Comparison of ENCODE assay signal across 32 cellular contexts in the genomic region with DNA sequence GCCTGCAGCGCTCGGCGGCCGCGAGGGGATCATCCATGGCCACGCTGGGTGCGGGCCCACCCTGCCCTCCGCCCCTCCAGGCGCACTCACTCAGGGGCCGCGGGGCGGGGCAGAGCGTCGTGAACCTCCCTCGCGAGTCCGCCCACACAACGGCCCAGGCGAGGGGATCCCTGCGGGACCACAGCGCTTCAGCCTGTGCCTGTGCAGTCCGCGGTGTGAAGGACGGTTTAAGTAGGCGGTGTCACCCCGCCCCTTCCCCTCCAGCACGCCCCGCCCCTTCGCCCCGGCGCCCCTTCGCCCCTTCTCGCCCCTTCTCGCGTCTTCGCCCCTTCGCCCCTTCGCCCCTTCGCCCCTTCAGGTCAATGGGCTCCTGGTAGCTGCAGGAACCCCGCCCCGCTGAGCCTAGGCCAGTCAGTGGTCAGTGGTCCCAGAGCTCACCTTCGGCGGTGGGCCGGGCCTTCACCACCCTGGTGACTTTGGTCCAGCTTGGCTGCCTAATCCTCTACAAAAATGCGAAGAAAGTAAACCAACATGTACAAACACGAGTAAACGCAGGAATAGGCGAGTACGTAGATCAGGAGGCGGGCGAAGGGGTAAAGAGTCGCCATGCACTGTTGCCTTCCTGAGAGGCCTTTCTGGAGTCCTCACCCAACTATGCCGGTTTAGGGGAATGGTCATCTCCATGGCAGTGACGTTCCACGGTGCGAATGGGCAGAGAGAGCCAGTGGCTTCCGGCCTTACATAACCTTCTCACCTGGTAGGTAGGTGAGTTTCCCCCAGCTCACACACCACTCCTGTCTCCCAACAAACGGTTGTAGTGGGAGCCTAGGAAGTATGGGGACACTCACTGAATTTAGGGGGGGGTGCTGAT. TPM values are rescaled to one million over a fixed set of nuclear protein-coding genes. Genes with fewer than 3 reads are reported as not detected.
"Had no signal": no experiment of that assay in that cellular context is flagged by ENCODE, and none has a peak within 500 bp of the region (broad histone marks: within the 10 kb centered on the region; RNA-seq: fewer than 3 reads in every experiment).

No MANE protein-coding gene starts in this region.

- H3K9me3 Mint-ChIP-seq: activated CD8-positive, alpha-beta T cell treated with anti-CD3 and anti-CD28 coated beads for 36 hours; activated naive CD4-positive, alpha-beta T cell treated with anti-CD3 and anti-CD28 coated beads, Interleukin-2, amount 10 ng/mL, durations not matched to agents 7 days and 5 days; activated naive CD8-positive, alpha-beta T cell treated with anti-CD3 and anti-CD28 coated beads, Interleukin-2, amount 10 ng/mL, durations not matched to agents 7 days and 5 days; activated T-cell treated with anti-CD3 and anti-CD28 coated beads, Interleukin-2, amount 50 U/mL, for 72 hours; activated T-helper 2 cell treated with anti-CD3 and anti-CD28 coated beads, Interferon-gamma antibody, Interleukin-2, Interleukin-4, amounts not matched to agents 10 μg/mL and 5 μg/mL and 100 μg/mL, durations not matched to agents 14 hours and 24 hours and 36 hours had no signal

- H3K27ac Mint-ChIP-seq: activated CD8-positive, alpha-beta T cell treated with anti-CD3 and anti-CD28 coated beads for 36 hours; activated naive CD4-positive, alpha-beta T cell treated with anti-CD3 and anti-CD28 coated beads, Interleukin-2, amount 10 ng/mL, durations not matched to agents 7 days and 5 days; activated naive CD8-positive, alpha-beta T cell treated with anti-CD3 and anti-CD28 coated beads, Interleukin-2, amount 10 ng/mL, durations not matched to agents 7 days and 5 days; activated T-cell treated with anti-CD3 and anti-CD28 coated beads, Interleukin-2, amount 50 U/mL, for 72 hours; activated T-helper 2 cell treated with anti-CD3 and anti-CD28 coated beads, Interferon-gamma antibody, Interleukin-2, Interleukin-4, amounts not matched to agents 10 μg/mL and 5 μg/mL and 100 μg/mL, durations not matched to agents 14 hours and 24 hours and 36 hours had no signal

- H3K27ac ChIP-seq: adrenal gland, breast epithelium had no signal

- H3K4me3 ChIP-seq: adrenal gland, breast epithelium had no signal

- H3K27me3 ChIP-seq: adrenal gland, breast epithelium had no signal

- DNase-seq: activated CD4-positive, alpha-beta T cell treated with anti-CD3 and anti-CD28 coated beads for 4 hours; activated CD8-positive, alpha-beta memory T cell treated with anti-CD3 and anti-CD28 coated beads, Interleukin-2, amount 50 U/mL, for 4 hours; activated CD8-positive, alpha-beta T cell treated with anti-CD3 and anti-CD28 coated beads for 36 hours; activated gamma-delta T cell treated with Interleukin-2 at 50 U/mL for 16 hours; activated naive CD4-positive, alpha-beta T cell treated with anti-CD3 and anti-CD28 coated beads, Interleukin-2, amount 10 ng/mL, durations not matched to agents 7 days and 5 days; activated naive CD8-positive, alpha-beta T cell treated with anti-CD3 and anti-CD28 coated beads, Interleukin-2, amount 10 ng/mL, durations not matched to agents 7 days and 5 days; activated T-cell treated with anti-CD3 and anti-CD28 coated beads, Interleukin-2, amount 50 U/mL, for 72 hours; adrenal gland; anterior cingulate cortex; caudate nucleus; KBM-7; NCI-H1048; NCI-H146; NCI-H1930; NCI-H2107; NCI-H2171 treated with DMSO at 0.1 percent for 48 hours; NCI-H226; NCI-H526; NCI-H82; OCI-M1; RPMI8226; SK-N-SH; SW 1271 had no signal

- ATAC-seq: activated CD4-positive, CD25-positive, alpha-beta regulatory T cell treated with anti-CD3 and anti-CD28 coated beads, Interleukin-2, amount 50 U/mL, for 24 hours; activated CD8-positive, alpha-beta T cell treated with anti-CD3 and anti-CD28 coated beads for 36 hours; activated T-cell treated with anti-CD3 and anti-CD28 coated beads, Interleukin-2, amount 50 U/mL, for 72 hours; Panc1; Right ventricle myocardium inferior had no signal

- H3K36me3 Mint-ChIP-seq: activated naive CD4-positive, alpha-beta T cell treated with anti-CD3 and anti-CD28 coated beads, Interleukin-2, amount 10 ng/mL, durations not matched to agents 7 days and 5 days; activated naive CD8-positive, alpha-beta T cell treated with anti-CD3 and anti-CD28 coated beads, Interleukin-2, amount 10 ng/mL, durations not matched to agents 7 days and 5 days had no signal

- H3K4me1 Mint-ChIP-seq: activated naive CD4-positive, alpha-beta T cell treated with anti-CD3 and anti-CD28 coated beads, Interleukin-2, amount 10 ng/mL, durations not matched to agents 7 days and 5 days; activated naive CD8-positive, alpha-beta T cell treated with anti-CD3 and anti-CD28 coated beads, Interleukin-2, amount 10 ng/mL, durations not matched to agents 7 days and 5 days had no signal

- H3K36me3 ChIP-seq: adrenal gland, breast epithelium had no signal

- H3K9me3 ChIP-seq: adrenal gland, breast epithelium, SK-N-SH had no signal

- H3K27me3 Mint-ChIP-seq: activated CD8-positive, alpha-beta T cell treated with anti-CD3 and anti-CD28 coated beads for 36 hours had no signal

- H3K4me3 Mint-ChIP-seq: activated CD8-positive, alpha-beta T cell treated with anti-CD3 and anti-CD28 coated beads for 36 hours; activated naive CD4-positive, alpha-beta T cell treated with anti-CD3 and anti-CD28 coated beads, Interleukin-2, amount 10 ng/mL, durations not matched to agents 7 days and 5 days; activated naive CD8-positive, alpha-beta T cell treated with anti-CD3 and anti-CD28 coated beads, Interleukin-2, amount 10 ng/mL, durations not matched to agents 7 days and 5 days; activated T-cell treated with anti-CD3 and anti-CD28 coated beads, Interleukin-2, amount 50 U/mL, for 72 hours had no signal

- H3K4me1 ChIP-seq: adrenal gland, breast epithelium had no signal

RNA-seq across cellular contexts. Expression of a gene that starts 19.6 kb away (rescaled TPM):
- total RNA-seq: activated CD8-positive, alpha-beta T cell treated with anti-CD3 and anti-CD28 coated beads for 36 hours; activated naive CD8-positive, alpha-beta T cell treated with anti-CD3 and anti-CD28 coated beads, Interleukin-2, amount 10 ng/mL, durations not matched to agents 7 days and 5 days; activated T-cell treated with anti-CD3 and anti-CD28 coated beads, Interleukin-2, amount 50 U/mL, for 72 hours; activated T-helper 2 cell treated with anti-CD3 and anti-CD28 coated beads, Interferon-gamma antibody, Interleukin-2, Interleukin-4, amounts not matched to agents 10 μg/mL and 5 μg/mL and 100 μg/mL, durations not matched to agents 14 hours and 24 hours and 36 hours; adrenal gland; breast epithelium; LHCN-M2; M059J; NCI-H460; Right ventricle myocardium inferior; T-helper 1 cell treated with Interleukin-12 subunit alpha and Interleukin-12 subunit beta and Interleukin-4 antibody, amounts not matched to agents 30 ng/mL and 1 ng/mL, for 36 hours had no signal
- polyA plus RNA-seq: adrenal gland, SK-N-SH had no signal
